Comparison of ENCODE assay signal across 11 cellular contexts in genomic region chr2:222733846-222734689, GRCh38.
DNase-seq lines count a peak whose midpoint lies in the region; ATAC-seq and TF ChIP-seq lines count a peak whose summit lies in the region.
"Had no signal": no experiment of that assay in that cellular context is flagged by ENCODE, and none has a peak within 500 bp of the region (broad histone marks: within the 10 kb centered on the region; RNA-seq: fewer than 3 reads in every experiment).

No MANE protein-coding gene starts in this region.

- in situ Hi-C loops in SK-MEL-5 (cut with HindIII; ENCODE audit: low pct_unique_long_range_greater_than_20kb, low sequenced_read_pairs), result no loop called here

- H3K4me1 ChIP-seq in vagina, result peaks cover 5% of the 10 kb centered on the region

- H3K36me3 ChIP-seq in vagina, result no peaks in the 10 kb centered on the region

- no peak for TF ChIP-seq POLR2A in vagina (IDR thresholded peaks at IDR 0.05)

- DNase-seq in COLO829 (ENCODE audit: low spot score) (peak; percentile 96), SK-MEL-5 (ENCODE audit: low read depth, low spot score) (peak; percentile 100), head of caudate nucleus (peak in 39 of 42 donors; percentile 5 to 82 (median 42)), posterior cingulate gyrus (peak in 6 of 10 donors; percentile 26 to 85 (median 29)), hippocampal formation (lab: John Stamatoyannopoulos, UW) (no peak), vagina (ENCODE audit: extremely low spot score in 2 of 2) (no peak)
- DNase-seq in stimulated activated CD4-positive, alpha-beta T cell treated with anti-CD3 and anti-CD28 coated beads, Interleukin-4, amount 100 ng/mL, for 24 hours, result no peak
- DNase-seq: naive B cell; NCI-H2171; stimulated activated naive CD8-positive, alpha-beta T cell treated with anti-CD3 and anti-CD28 coated beads, Interleukin-15, Interleukin-2, amounts not matched to agents 100 U/mL and 50 U/mL, for 24 hours had no signal

- H3K27me3 ChIP-seq in vagina, result no peaks in the 10 kb centered on the region

- H3K4me3 ChIP-seq in vagina, result no peak overlapping the region

- intact Hi-C loops in head of caudate nucleus (cut with DNase I), result no loop called here
- intact Hi-C loops in posterior cingulate gyrus (cut with DNase I), result no loop called here
- intact Hi-C loops in vagina (cut with DNase I), result no loop called here

- H3K9me3 ChIP-seq in vagina, result no peaks in the 10 kb centered on the region

- no peak for TF ChIP-seq CTCF in vagina (IDR thresholded peaks at IDR 0.05)

- H3K27ac ChIP-seq in vagina, result no peak overlapping the region

- no peak for ATAC-seq in HG02973 (IDR thresholded peaks at IDR 0.05; ENCODE audit: unreplicated experiment)
- ATAC-seq: stimulated activated naive CD8-positive, alpha-beta T cell treated with anti-CD3 and anti-CD28 coated beads, Interleukin-15, Interleukin-2, amounts not matched to agents 100 U/mL and 50 U/mL, for 24 hours had no signal

Comparison
In these comparisons a context has a peak if more than half of its experiments do, and no peak if none do; other contexts are left out.
1. DNase-seq: peak in COLO829 (single experiment), SK-MEL-5 (single experiment), head of caudate nucleus (39 of 42) and posterior cingulate gyrus (6 of 10); none in stimulated activated CD4-positive, alpha-beta T cell treated with anti-CD3 and anti-CD28 coated beads, Interleukin-4, amount 100 ng/mL, for 24 hours (single experiment), hippocampal formation (0 of 2) and vagina (0 of 2).